ENCODE assay signal across 12 cellular contexts in the genomic region with DNA sequence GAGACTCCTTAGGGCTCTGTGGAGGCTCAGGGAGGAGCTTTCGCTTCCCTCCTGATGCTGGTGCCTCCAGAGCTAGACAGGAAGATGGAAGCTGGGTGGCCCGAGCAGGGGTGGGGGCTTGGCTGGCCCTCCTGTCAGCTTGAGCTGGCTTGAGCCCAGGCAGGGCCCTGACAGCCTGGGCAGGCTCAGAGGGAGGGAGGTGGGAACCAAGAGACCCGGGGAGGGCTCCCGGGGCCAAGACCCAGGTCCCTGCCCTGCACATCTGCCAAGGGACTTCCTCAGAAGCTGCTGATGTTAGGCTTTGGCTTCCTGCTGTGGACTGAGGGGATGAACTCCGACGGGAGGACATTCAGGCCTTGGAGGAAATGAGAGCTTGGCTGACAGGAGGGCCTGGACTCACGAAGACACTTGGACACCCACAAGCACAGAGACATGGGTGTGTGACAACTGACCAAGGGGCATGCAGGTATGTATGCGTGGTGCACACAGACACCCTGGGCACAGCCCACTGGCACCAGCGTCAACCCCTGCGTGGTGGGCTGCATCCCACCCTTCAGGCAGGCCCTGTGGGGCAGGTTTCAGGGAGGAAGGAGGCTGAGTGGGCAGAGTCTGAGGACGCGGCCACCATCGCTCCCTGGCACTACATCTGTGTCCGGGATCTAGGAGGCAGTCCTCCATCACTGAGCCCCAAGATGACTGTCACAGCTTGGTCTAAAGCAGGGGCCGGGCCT. TPM values are rescaled to one million over a fixed set of nuclear protein-coding genes. Genes with fewer than 3 reads are reported as not detected.
DNase-seq lines count a peak whose midpoint lies in the region; ATAC-seq, FAIRE-seq and TF ChIP-seq lines count a peak whose summit lies in the region.
"Had no signal": no experiment of that assay in that cellular context is flagged by ENCODE, and none has a peak within 500 bp of the region (broad histone marks: within the 10 kb centered on the region; RNA-seq: fewer than 3 reads in every experiment).

No MANE protein-coding gene starts in this region.

- no peak overlapping the region for H3K27ac ChIP-seq in CD4-positive, CD25-positive, alpha-beta regulatory T cell (ENCODE audit: insufficient read depth, low read length, poor library complexity, severe bottlenecking)
- H3K27ac ChIP-seq: brain microvascular endothelial cell had no signal

- no peak overlapping the region for H3K4me3 ChIP-seq in CD4-positive, CD25-positive, alpha-beta regulatory T cell (ENCODE audit: low read depth, low read length)

- no peaks in the 10 kb centered on the region for H3K27me3 Mint-ChIP-seq in CD4-positive, CD25-positive, alpha-beta regulatory T cell
- no peaks in the 10 kb centered on the region for H3K27me3 Mint-ChIP-seq in central memory CD8-positive, alpha-beta T cell
- H3K27me3 Mint-ChIP-seq in nephron (ENCODE audit: low read depth): peaks cover 6% of the 10 kb centered on the region

- H3K4me1 Mint-ChIP-seq in CD4-positive, CD25-positive, alpha-beta regulatory T cell: peaks cover 0 to 33% (median 13%) of the 10 kb centered on the region in 4 donors
- H3K4me1 Mint-ChIP-seq in central memory CD8-positive, alpha-beta T cell: peaks cover 33% of the 10 kb centered on the region
- peaks cover 8% of the 10 kb centered on the region for H3K4me1 Mint-ChIP-seq in nephron

- TF ChIP-seq CTCF in nephron (IDR thresholded peaks at IDR 0.05; ENCODE audit: unreplicated experiment in 3 of 3): no peak

- no peak for DNase-seq in CD4-positive, CD25-positive, alpha-beta regulatory T cell
- no peak for DNase-seq in central memory CD8-positive, alpha-beta T cell (ENCODE audit: low spot score in 2 of 2)
- DNase-seq in urothelium cell line (ENCODE audit: low spot score): no peak
- no peak for DNase-seq in NCI-H510A treated with DMSO at 0.1 percent for 48 hours (lab: John Stamatoyannopoulos, UW)
- DNase-seq: brain microvascular endothelial cell; HFFc6; kidney glomerular epithelial cell; NCI-H1092; NK-92 treated with Interleukin-12 subunit alpha and Interleukin-12 subunit beta, amount 100 ng/mL, for 24 hours had no signal

- no peak for ATAC-seq in CD4-positive, CD25-positive, alpha-beta regulatory T cell (ENCODE audit: low read depth in 2 of 2)
- no peak for ATAC-seq in central memory CD8-positive, alpha-beta T cell (replicated peaks; ENCODE audit: extremely low read depth, poor library complexity, severe bottlenecking)
- ATAC-seq in GM18909 (IDR thresholded peaks at IDR 0.05; ENCODE audit: poor library complexity, unreplicated experiment): no peak

- peaks cover 4% of the 10 kb centered on the region for H3K36me3 Mint-ChIP-seq in CD4-positive, CD25-positive, alpha-beta regulatory T cell
- H3K36me3 Mint-ChIP-seq in central memory CD8-positive, alpha-beta T cell (ENCODE audit: insufficient read depth): peaks cover 13% of the 10 kb centered on the region
- peaks cover 7% of the 10 kb centered on the region for H3K36me3 Mint-ChIP-seq in nephron (ENCODE audit: low read depth)

- peak overlapping the region in 2 of 4 donors; percentile 63 to 69 for H3K4me3 Mint-ChIP-seq in CD4-positive, CD25-positive, alpha-beta regulatory T cell
- H3K4me3 Mint-ChIP-seq in central memory CD8-positive, alpha-beta T cell: no peak overlapping the region
- peak overlapping the region in 2 of 3 experiments; percentile 29 to 34 for H3K4me3 Mint-ChIP-seq in nephron
- H3K4me3 Mint-ChIP-seq: HFFc6; T-helper 2 cell treated with Interferon-gamma antibody and Interleukin-4, amounts not matched to agents 5 μg/mL and 100 μg/mL, for 36 hours had no signal

- peaks cover 0 to 2% (median 0%) of the 10 kb centered on the region in 7 donors for H3K9me3 Mint-ChIP-seq in CD4-positive, CD25-positive, alpha-beta regulatory T cell
- no peaks in the 10 kb centered on the region for H3K9me3 Mint-ChIP-seq in central memory CD8-positive, alpha-beta T cell
- H3K9me3 Mint-ChIP-seq in nephron: no peaks in the 10 kb centered on the region
- H3K9me3 Mint-ChIP-seq: HFFc6; T-helper 2 cell treated with Interferon-gamma antibody and Interleukin-4, amounts not matched to agents 5 μg/mL and 100 μg/mL, for 36 hours had no signal

- no peak for FAIRE-seq in urothelium cell line (lab: Jason Lieb, UNC)

- peak overlapping the region in 2 of 3 donors; percentile 26 to 65 for H3K27ac Mint-ChIP-seq in CD4-positive, CD25-positive, alpha-beta regulatory T cell
- peak overlapping the region; percentile 29 for H3K27ac Mint-ChIP-seq in central memory CD8-positive, alpha-beta T cell (ENCODE audit: low read depth)
- peak overlapping the region in 1 of 3 experiments; percentile 35 for H3K27ac Mint-ChIP-seq in nephron
- H3K27ac Mint-ChIP-seq: HFFc6; T-helper 2 cell treated with Interferon-gamma antibody and Interleukin-4, amounts not matched to agents 5 μg/mL and 100 μg/mL, for 36 hours had no signal

- no peaks in the 10 kb centered on the region for H3K27me3 ChIP-seq in CD4-positive, CD25-positive, alpha-beta regulatory T cell (ENCODE audit: control insufficient read depth, insufficient read depth, low read length)
- H3K27me3 ChIP-seq: brain microvascular endothelial cell had no signal

- H3K36me3 ChIP-seq in CD4-positive, CD25-positive, alpha-beta regulatory T cell (ENCODE audit: control insufficient read depth, insufficient read depth, low read length): no peaks in the 10 kb centered on the region

- H3K4me1 ChIP-seq in CD4-positive, CD25-positive, alpha-beta regulatory T cell (ENCODE audit: control insufficient read depth, insufficient read depth, low read length, poor library complexity, severe bottlenecking): peaks cover 30% of the 10 kb centered on the region

- no peaks in the 10 kb centered on the region for H3K9me3 ChIP-seq in CD4-positive, CD25-positive, alpha-beta regulatory T cell (ENCODE audit: control insufficient read depth in 2 of 2, low read length in 2 of 2)

RNA-seq across cellular contexts. Expression of a gene that starts 1.7 kb away (rescaled TPM):
- total RNA-seq in CD4-positive, CD25-positive, alpha-beta regulatory T cell: 2.8 TPM
- polyA plus RNA-seq in CD4-positive, CD25-positive, alpha-beta regulatory T cell: 1 to 10 TPM in 2 of 4 donors, under 1 TPM in 2; 0.48 to 4.3 (median 1.3) TPM
- total RNA-seq: HFFc6 had no signal

RNA-seq across cellular contexts. Expression of a gene that starts 14.6 kb away (rescaled TPM):
- 134 TPM for total RNA-seq in CD4-positive, CD25-positive, alpha-beta regulatory T cell
- 10 to 100 TPM; 11.9 to 18.0 (median 13.8) TPM for polyA plus RNA-seq in CD4-positive, CD25-positive, alpha-beta regulatory T cell

RNA-seq across cellular contexts. Expression of a gene that starts 28.7 kb away (rescaled TPM):
- total RNA-seq in CD4-positive, CD25-positive, alpha-beta regulatory T cell: 615 TPM
- polyA plus RNA-seq in CD4-positive, CD25-positive, alpha-beta regulatory T cell: 100 to 1,000 TPM; 219 to 283 (median 237) TPM

RNA-seq across cellular contexts. Expression of a gene that starts 59.4 kb away (rescaled TPM):
- 39.5 TPM for total RNA-seq in CD4-positive, CD25-positive, alpha-beta regulatory T cell
- polyA plus RNA-seq in CD4-positive, CD25-positive, alpha-beta regulatory T cell: 1 to 10 TPM; 2.8 to 4.9 (median 3.8) TPM
